Comparison of ENCODE assay signal across 27 cellular contexts in the genomic region with DNA sequence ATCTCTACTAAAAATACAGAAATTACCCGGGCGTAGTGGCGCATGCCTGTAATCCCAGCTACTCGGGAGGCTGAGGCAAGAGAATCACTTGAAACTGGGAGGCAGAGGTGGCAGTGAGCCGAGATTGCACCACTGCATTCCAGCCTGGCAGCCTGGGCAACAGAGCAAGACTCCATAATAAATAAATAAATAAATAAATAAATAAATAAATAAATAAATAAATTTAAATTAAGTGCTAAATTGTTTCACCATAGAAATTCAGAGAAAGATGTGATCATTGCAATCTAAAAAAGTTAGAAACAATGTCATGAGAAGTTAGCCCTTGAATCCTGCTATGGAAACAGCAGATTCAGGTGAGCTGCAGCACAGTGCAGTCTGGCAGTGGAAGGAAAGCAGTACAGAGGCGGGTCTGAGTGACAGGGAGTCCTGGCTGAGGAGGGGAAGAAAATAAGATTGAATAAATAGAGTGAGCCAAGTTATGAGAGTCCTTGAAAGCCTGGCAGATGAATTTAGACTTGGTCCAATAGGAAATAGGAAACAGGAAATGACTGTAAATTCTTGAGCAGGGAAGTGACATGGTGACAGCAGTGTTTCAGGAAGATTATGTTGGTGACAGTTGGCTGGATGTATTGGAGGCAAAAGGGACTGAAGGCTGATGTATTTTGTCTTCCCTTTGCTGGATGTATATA.
DNase-seq lines count a peak whose midpoint lies in the region; ATAC-seq, FAIRE-seq and TF ChIP-seq lines count a peak whose summit lies in the region.
"Had no signal": no experiment of that assay in that cellular context is flagged by ENCODE, and none has a peak within 500 bp of the region (broad histone marks: within the 10 kb centered on the region; RNA-seq: fewer than 3 reads in every experiment).

No MANE protein-coding gene starts in this region.

- FAIRE-seq in A549 (lab: Jason Lieb, UNC): no peak
- FAIRE-seq: GM12892, GM19239, H54, HTR-8/SVneo had no signal

- no peak overlapping the region for H3K9ac ChIP-seq in Karpas-422 (ENCODE audit: low read length)

- no peak for TF ChIP-seq RAD21 in A549 (conservative IDR thresholded peaks at IDR 0.05 in 1 of 2, IDR thresholded peaks at IDR 0.05 in 1 of 2)

- H3K36me3 ChIP-seq in Karpas-422 (ENCODE audit: insufficient read depth, low read length): no peaks in the 10 kb centered on the region
- H3K36me3 ChIP-seq: SJSA1 had no signal

- no peak for ATAC-seq in A549
- ATAC-seq in WTC11: no peak
- ATAC-seq in HG03354 (IDR thresholded peaks at IDR 0.05; ENCODE audit: poor library complexity, severe bottlenecking, unreplicated experiment): no peak

- TF ChIP-seq POLR2A in A549 (IDR thresholded peaks at IDR 0.05; ENCODE audit: low read length): no peak

- H3K27me3 Mint-ChIP-seq in WTC11 (ENCODE audit: low read depth) (no peaks in the 10 kb centered on the region), nephron progenitor cell (ENCODE audit: low read depth, poor library complexity) (no peaks in the 10 kb centered on the region)

- CTCF ChIA-PET in A549 (lab: Yijun Ruan, JAX): no interaction called here
- CTCF ChIA-PET in WTC11 (lab: Charles Lee): no interaction called here
- CTCF ChIA-PET in RWPE1 (lab: Yijun Ruan, JAX): no interaction called here

- no peak for DNase-seq in A549 (ENCODE audit: low read depth in 1 of 2, low spot score in 1 of 2)
- no peak for DNase-seq in Karpas-422
- DNase-seq in WTC11 (ENCODE audit: low spot score): no peak
- no peak for DNase-seq in nephron progenitor cell
- no peak for DNase-seq in RWPE1 (ENCODE audit: low spot score)
- DNase-seq in NCI-H345 treated with DMSO at 0.1 percent for 48 hours (lab: John Stamatoyannopoulos, UW; ENCODE audit: unreplicated experiment): no peak
- DNase-seq: C1 segment of cervical spinal cord; CD4-positive, alpha-beta memory T cell; COR-L47; DMS53; GDM1; KBM-7; NCI-H1048; NCI-H1417; NCI-H1694; NCI-H2029 treated with DMSO at 0.1 percent for 48 hours; NCI-H226; NCI-H510A treated with DMSO at 0.1 percent for 48 hours; NK-92 treated with Interleukin-12 subunit alpha and Interleukin-12 subunit beta, amount 100 ng/mL, for 24 hours; PC-9; Right ventricle myocardium superior had no signal

- TF ChIP-seq CTCF in A549 (IDR thresholded peaks at IDR 0.05) (no peak), WTC11 (IDR thresholded peaks at IDR 0.05) (no peak), nephron progenitor cell (IDR thresholded peaks at IDR 0.05) (no peak), RWPE1 (conservative IDR thresholded peaks at IDR 0.05; ENCODE audit: low read depth) (no peak)

- H3K4me1 ChIP-seq in A549 (no peaks in the 10 kb centered on the region), Karpas-422 (ENCODE audit: low read length) (peaks cover 14% of the 10 kb centered on the region)
- H3K4me1 ChIP-seq: SJSA1 had no signal

- H3K9me3 ChIP-seq in A549 (no peaks in the 10 kb centered on the region), Karpas-422 (ENCODE audit: low read length) (no peaks in the 10 kb centered on the region)
- H3K9me3 ChIP-seq: SJSA1 had no signal

- POLR2A ChIA-PET in A549 (lab: Yijun Ruan, JAX): no interaction called here
- POLR2A ChIA-PET in WTC11 (lab: Charles Lee): no interaction called here
- POLR2A ChIA-PET in RWPE1 (lab: Yijun Ruan, JAX; ENCODE audit: low non-redundant PET): no interaction called here

- no peaks in the 10 kb centered on the region for H3K36me3 Mint-ChIP-seq in WTC11
- no peaks in the 10 kb centered on the region for H3K36me3 Mint-ChIP-seq in nephron progenitor cell (ENCODE audit: low read depth)
- H3K36me3 Mint-ChIP-seq: CD4-positive, alpha-beta memory T cell had no signal

- TF ChIP-seq EP300 in A549 (IDR thresholded peaks at IDR 0.05): no peak

- 64% methylated on average over 6 of the region's 6 CpGs for WGBS in A549 (ENCODE audit: missing lambda C conversion rate)

- H3K4me3 Mint-ChIP-seq in WTC11: no peak overlapping the region
- no peak overlapping the region for H3K4me3 Mint-ChIP-seq in nephron progenitor cell
- H3K4me3 Mint-ChIP-seq: CD4-positive, alpha-beta memory T cell had no signal

- H3K4me2 ChIP-seq in A549 (no peak overlapping the region), Karpas-422 (ENCODE audit: low read depth, low read length, poor library complexity, severe bottlenecking) (no peak overlapping the region)
- H3K4me2 ChIP-seq: PC-9 had no signal

- H3K4me3 ChIP-seq in A549 (no peak overlapping the region), Karpas-422 (ENCODE audit: low read length) (no peak overlapping the region)
- H3K4me3 ChIP-seq: PC-9, SJSA1 had no signal

- peaks cover 45% of the 10 kb centered on the region for H3K4me1 Mint-ChIP-seq in WTC11
- no peaks in the 10 kb centered on the region for H3K4me1 Mint-ChIP-seq in nephron progenitor cell
- H3K4me1 Mint-ChIP-seq: CD4-positive, alpha-beta memory T cell had no signal

- H3K79me2 ChIP-seq in Karpas-422 (ENCODE audit: low read length): no peaks in the 10 kb centered on the region

- peak overlapping the region; percentile 33; the same call in 1 of the 2 replicates for H2AFZ ChIP-seq in Karpas-422 (ENCODE audit: low read length)
- H2AFZ ChIP-seq: PC-9 had no signal

- peaks cover 8% of the 10 kb centered on the region for H3K9me3 Mint-ChIP-seq in WTC11
- peaks cover 7% of the 10 kb centered on the region for H3K9me3 Mint-ChIP-seq in nephron progenitor cell

- no peak overlapping the region; the same call in 1 of the 2 replicates for H3K27ac Mint-ChIP-seq in WTC11
- H3K27ac Mint-ChIP-seq in nephron progenitor cell: peak overlapping the region; percentile 33
- H3K27ac Mint-ChIP-seq: CD4-positive, alpha-beta memory T cell had no signal

- H3K27me3 ChIP-seq in Karpas-422 (ENCODE audit: low read length): no peaks in the 10 kb centered on the region
- H3K27me3 ChIP-seq: SJSA1 had no signal

- no peaks in the 10 kb centered on the region for H3K9me2 ChIP-seq in Karpas-422 (replicated peaks; ENCODE audit: insufficient read depth, low read length)

- H4K20me1 ChIP-seq in Karpas-422 (ENCODE audit: insufficient read depth, low read depth, low read length): no peaks in the 10 kb centered on the region

- no peak overlapping the region for H3K27ac ChIP-seq in A549
- no peak overlapping the region for H3K27ac ChIP-seq in Karpas-422 (ENCODE audit: low read length)
- no peak overlapping the region for H3K27ac ChIP-seq in RWPE1
- H3K27ac ChIP-seq: PC-9, SJSA1 had no signal

TF ChIP-seq in A549, 52 proteins besides CTCF, POLR2A, EP300 and RAD21:
- TF ChIP-seq FOSB (CRISPR knock-in tag; IDR thresholded peaks at IDR 0.05) (no peak), ZC3H11A (IDR thresholded peaks at IDR 0.05) (peak; percentile 62)
- TF ChIP-seq, protein P1, sequence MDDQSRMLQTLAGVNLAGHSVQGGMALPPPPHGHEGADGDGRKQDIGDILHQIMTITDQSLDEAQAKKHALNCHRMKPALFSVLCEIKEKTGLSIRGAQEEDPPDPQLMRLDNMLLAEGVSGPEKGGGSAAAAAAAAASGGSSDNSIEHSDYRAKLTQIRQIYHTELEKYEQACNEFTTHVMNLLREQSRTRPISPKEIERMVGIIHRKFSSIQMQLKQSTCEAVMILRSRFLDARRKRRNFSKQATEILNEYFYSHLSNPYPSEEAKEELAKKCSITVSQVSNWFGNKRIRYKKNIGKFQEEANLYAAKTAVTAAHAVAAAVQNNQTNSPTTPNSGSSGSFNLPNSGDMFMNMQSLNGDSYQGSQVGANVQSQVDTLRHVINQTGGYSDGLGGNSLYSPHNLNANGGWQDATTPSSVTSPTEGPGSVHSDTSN (IDR thresholded peaks at IDR 0.05): no peak

TF ChIP-seq in WTC11, 78 proteins besides CTCF, POLR2A, EP300 and RAD21:
- TF ChIP-seq HMGA2 (CRISPR knock-in tag; IDR thresholded peaks at IDR 0.05) (0 out of 2 replicates have a peak, but pooled peaks have one; percentile 10), GTF2I (CRISPR knock-in tag; conservative IDR thresholded peaks at IDR 0.05) (no peak)
